1 cellular context compared by ENCODE assay signal in genomic region chr6:28880894-28881780, GRCh38.
TF ChIP-seq lines count a peak whose summit lies in the region.

No MANE protein-coding gene starts in this region.

TF ChIP-seq in HepG2, 621 proteins besides CTCF, POLR2A, EP300 and RAD21 (continued from another document and continues in another):
- no peak for TF ChIP-seq GABPA (IDR thresholded peaks at IDR 0.05; ENCODE audit: low read depth, low read length)
- peak; percentile 34; the same call in 1 of the 2 replicates for TF ChIP-seq GABPA (CRISPR knock-in tag; IDR thresholded peaks at IDR 0.05; ENCODE audit: low read depth)
- no peak for TF ChIP-seq KAT2B (IDR thresholded peaks at IDR 0.05; ENCODE audit: borderline replicate concordance, low read depth, low read length)
- no peak for TF ChIP-seq ZNF318 (CRISPR knock-in tag; IDR thresholded peaks at IDR 0.05)
- TF ChIP-seq PRPF4 (IDR thresholded peaks at IDR 0.05; ENCODE audit: low read depth, low read length, poor library complexity, severe bottlenecking), result peak; percentile 88
- no peak for TF ChIP-seq SETDB1 (CRISPR knock-in tag; IDR thresholded peaks at IDR 0.05; ENCODE audit: borderline replicate concordance)
- TF ChIP-seq ZNF75D (CRISPR knock-in tag; IDR thresholded peaks at IDR 0.05; ENCODE audit: borderline replicate concordance), result no peak
- TF ChIP-seq ZNF773 (CRISPR knock-in tag; IDR thresholded peaks at IDR 0.05; ENCODE audit: borderline replicate concordance), result no peak
- TF ChIP-seq BHLHE40 (IDR thresholded peaks at IDR 0.05; ENCODE audit: low read length), result no peak
- peak; percentile 37; the same call in 1 of the 2 replicates for TF ChIP-seq HDAC1 (CRISPR knock-in tag; IDR thresholded peaks at IDR 0.05)
- TF ChIP-seq PCBP1 (IDR thresholded peaks at IDR 0.05; ENCODE audit: borderline replicate concordance, low read depth, low read length), result no peak
- no peak for TF ChIP-seq ZBTB40 (IDR thresholded peaks at IDR 0.05)
- no peak; the same call in 1 of the 2 replicates for TF ChIP-seq ZBTB40 (CRISPR knock-in tag; IDR thresholded peaks at IDR 0.05)
- no peak for TF ChIP-seq ZNF768 (CRISPR knock-in tag; IDR thresholded peaks at IDR 0.05)
- no peak for TF ChIP-seq FOXA1 (IDR thresholded peaks at IDR 0.05)
- TF ChIP-seq FOXA1 (CRISPR knock-in tag; IDR thresholded peaks at IDR 0.05), result peak; percentile 48
- peak; percentile 26; the same call in 1 of the 2 replicates for TF ChIP-seq RFX3 (CRISPR knock-in tag; IDR thresholded peaks at IDR 0.05)
- TF ChIP-seq ATF7 (IDR thresholded peaks at IDR 0.05), result no peak
- TF ChIP-seq ATF7 (CRISPR knock-in tag; IDR thresholded peaks at IDR 0.05), result no peak
- TF ChIP-seq HDAC2 (CRISPR knock-in tag; IDR thresholded peaks at IDR 0.05), result peak; percentile 78
- TF ChIP-seq ZNF282 (IDR thresholded peaks at IDR 0.05; ENCODE audit: partially characterized antibody), result no peak
- no peak for TF ChIP-seq GFI1 (CRISPR knock-in tag; IDR thresholded peaks at IDR 0.05; ENCODE audit: borderline replicate concordance)
- no peak for TF ChIP-seq SYNCRIP (IDR thresholded peaks at IDR 0.05; ENCODE audit: insufficient read depth, low read depth, low read length)
- TF ChIP-seq ZNF251 (CRISPR knock-in tag; IDR thresholded peaks at IDR 0.05), result no peak
- TF ChIP-seq RBM22 (optimal IDR thresholded peaks at IDR 0.05; ENCODE audit: low read length), result peak; percentile 93
- no peak; the same call in 1 of the 2 replicates for TF ChIP-seq ZHX1 (CRISPR knock-in tag; IDR thresholded peaks at IDR 0.05; ENCODE audit: low read depth)
- TF ChIP-seq TARDBP (CRISPR knock-in tag; IDR thresholded peaks at IDR 0.05), result peak; percentile 92
- TF ChIP-seq KDM1A (CRISPR knock-in tag; IDR thresholded peaks at IDR 0.05), result 0 out of 2 replicates have a peak, but pooled peaks have one; percentile 36
- TF ChIP-seq RNF2 (conservative IDR thresholded peaks at IDR 0.05; ENCODE audit: low read depth), result no peak
- TF ChIP-seq GPN1 (CRISPR knock-in tag; IDR thresholded peaks at IDR 0.05; ENCODE audit: borderline replicate concordance), result no peak
- no peak for TF ChIP-seq CERS6 (CRISPR knock-in tag; IDR thresholded peaks at IDR 0.05)
- TF ChIP-seq ZNF124 (CRISPR knock-in tag; IDR thresholded peaks at IDR 0.05), result no peak
- peak; percentile 61; the same call in 1 of the 2 replicates for TF ChIP-seq HOXA3 (CRISPR knock-in tag; IDR thresholded peaks at IDR 0.05)
- peak; percentile 57; the same call in 1 of the 2 replicates for TF ChIP-seq HOXA5 (CRISPR knock-in tag; IDR thresholded peaks at IDR 0.05)
- TF ChIP-seq ZKSCAN5 (CRISPR knock-in tag; IDR thresholded peaks at IDR 0.05), result no peak
- no peak; a peak in 1 of 4 replicates for TF ChIP-seq NR2F1 (CRISPR knock-in tag; IDR thresholded peaks at IDR 0.05)
- no peak; the same call in 1 of the 2 replicates for TF ChIP-seq ZNF230 (CRISPR knock-in tag; IDR thresholded peaks at IDR 0.05)
- no peak for TF ChIP-seq ATF7-NPFF (CRISPR knock-in tag; IDR thresholded peaks at IDR 0.05; ENCODE audit: low read depth)
- peak; percentile 98 for TF ChIP-seq MIXL1 (CRISPR knock-in tag; IDR thresholded peaks at IDR 0.05)
- TF ChIP-seq BCL6 (CRISPR knock-in tag; IDR thresholded peaks at IDR 0.05), result peak; percentile 46; the same call in 1 of the 2 replicates
- TF ChIP-seq ZKSCAN1 (IDR thresholded peaks at IDR 0.05; ENCODE audit: low read length), result 0 out of 2 replicates have a peak, but pooled peaks have one; percentile 51
- no peak for TF ChIP-seq ZNF777 (CRISPR knock-in tag; IDR thresholded peaks at IDR 0.05)
- TF ChIP-seq, protein P1, sequence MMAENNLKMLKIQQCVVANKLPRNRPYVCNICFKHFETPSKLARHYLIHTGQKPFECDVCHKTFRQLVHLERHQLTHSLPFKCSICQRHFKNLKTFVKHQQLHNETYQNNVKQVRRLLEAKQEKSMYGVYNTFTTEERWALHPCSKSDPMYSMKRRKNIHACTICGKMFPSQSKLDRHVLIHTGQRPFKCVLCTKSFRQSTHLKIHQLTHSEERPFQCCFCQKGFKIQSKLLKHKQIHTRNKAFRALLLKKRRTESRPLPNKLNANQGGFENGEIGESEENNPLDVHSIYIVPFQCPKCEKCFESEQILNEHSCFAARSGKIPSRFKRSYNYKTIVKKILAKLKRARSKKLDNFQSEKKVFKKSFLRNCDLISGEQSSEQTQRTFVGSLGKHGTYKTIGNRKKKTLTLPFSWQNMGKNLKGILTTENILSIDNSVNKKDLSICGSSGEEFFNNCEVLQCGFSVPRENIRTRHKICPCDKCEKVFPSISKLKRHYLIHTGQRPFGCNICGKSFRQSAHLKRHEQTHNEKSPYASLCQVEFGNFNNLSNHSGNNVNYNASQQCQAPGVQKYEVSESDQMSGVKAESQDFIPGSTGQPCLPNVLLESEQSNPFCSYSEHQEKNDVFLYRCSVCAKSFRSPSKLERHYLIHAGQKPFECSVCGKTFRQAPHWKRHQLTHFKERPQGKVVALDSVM (CRISPR knock-in tag; IDR thresholded peaks at IDR 0.05), result no peak
